10 cellular contexts compared by ENCODE assay signal in genomic region chr1:204418174-204419063, GRCh38. TPM values are rescaled to one million over a fixed set of nuclear protein-coding genes. Genes with fewer than 3 reads are reported as not detected.
A peak's percentile ranks its signal among the peaks of the same experiment; 100 is the strongest.
DNase-seq lines count a peak whose midpoint lies in the region; ATAC-seq and TF ChIP-seq lines count a peak whose summit lies in the region.
"Had no signal": no experiment of that assay in that cellular context is flagged by ENCODE, and none has a peak within 500 bp of the region (broad histone marks: within the 10 kb centered on the region; RNA-seq: fewer than 3 reads in every experiment).

No MANE protein-coding gene starts in this region.

- POLR2A ChIA-PET in CD8-positive, alpha-beta memory T cell (lab: Charles Lee) = interaction anchor here (0.7 kb wide), 1 partner anchor 36 kb away, joined by 3 read pairs; no protein-coding TSS in a partner anchor

- CTCF ChIA-PET in CD8-positive, alpha-beta memory T cell (lab: Charles Lee) = interaction anchor here (1.0 to 2.2 kb wide), 4 partner anchors 12 to 41 kb away, joined by 4 to 9 read pairs (median 6); no protein-coding TSS in a partner anchor

- no peak for DNase-seq in CD8-positive, alpha-beta memory T cell
- DNase-seq in breast epithelium (ENCODE audit: low spot score in 2 of 2) (peak in 1 of 2 donors; percentile 15), natural killer cell (peak; percentile 28), inferior parietal cortex (ENCODE audit: extremely low spot score) (no peak), SKM-1 treated with dmso at 0.1 percent for 144 hours (lab: John Stamatoyannopoulos, UW; ENCODE audit: unreplicated experiment) (no peak), HAP-1 (ENCODE audit: low spot score in 2 of 2) (no peak)
- DNase-seq in stimulated activated CD4-positive, alpha-beta T cell treated with anti-CD3 and anti-CD28 coated beads, Interleukin-2, amount 100 ng/mL, for 24 hours = no peak
- DNase-seq: NCI-H526 treated with DMSO at 0.1 percent for 48 hours; stimulated activated CD4-positive, alpha-beta T cell treated with anti-CD3 and anti-CD28 coated beads, Interleukin-4, amount 100 ng/mL, for 1 hour had no signal

- no peaks in the 10 kb centered on the region for H3K27me3 Mint-ChIP-seq in CD8-positive, alpha-beta memory T cell
- no peaks in the 10 kb centered on the region for H3K27me3 Mint-ChIP-seq in natural killer cell (ENCODE audit: low read depth in 2 of 2)

- no peaks in the 10 kb centered on the region for H3K9me3 ChIP-seq in CD8-positive, alpha-beta memory T cell (ENCODE audit: low read length)
- H3K9me3 ChIP-seq in breast epithelium (no peaks in the 10 kb centered on the region), HAP-1 (no peaks in the 10 kb centered on the region)

- no peak for TF ChIP-seq POLR2A in breast epithelium (IDR thresholded peaks at IDR 0.05)

- no peaks in the 10 kb centered on the region for H3K9me3 Mint-ChIP-seq in CD8-positive, alpha-beta memory T cell
- H3K9me3 Mint-ChIP-seq in natural killer cell = no peaks in the 10 kb centered on the region

- peaks cover 9 to 31% (median 18%) of the 10 kb centered on the region in 3 donors for H3K4me1 Mint-ChIP-seq in CD8-positive, alpha-beta memory T cell
- H3K4me1 Mint-ChIP-seq in natural killer cell = peaks cover 33 to 43% of the 10 kb centered on the region in 2 donors

- in situ Hi-C loops in HAP-1 (cut with MboI; ENCODE audit: low sequenced_read_pairs) = no loop called here

- TF ChIP-seq CTCF in breast epithelium (IDR thresholded peaks at IDR 0.05) (no peak), natural killer cell (IDR thresholded peaks at IDR 0.05) (no peak)

- H3K4me3 Mint-ChIP-seq in CD8-positive, alpha-beta memory T cell = peak overlapping the region in 1 of 7 donors; percentile 60
- H3K4me3 Mint-ChIP-seq in natural killer cell = peak overlapping the region; percentile 74

- H3K4me1 ChIP-seq in CD8-positive, alpha-beta memory T cell (ENCODE audit: insufficient read depth, low read length) = no peaks in the 10 kb centered on the region
- H3K4me1 ChIP-seq in breast epithelium = peaks cover 0 to 5% of the 10 kb centered on the region in 2 donors
- H3K4me1 ChIP-seq in HAP-1 = peaks cover 4% of the 10 kb centered on the region; the same call in 1 of the 2 replicates

- peak overlapping the region in 3 of 8 donors; percentile 26 to 90 (median 33) for H3K27ac Mint-ChIP-seq in CD8-positive, alpha-beta memory T cell
- H3K27ac Mint-ChIP-seq in natural killer cell = peak overlapping the region; percentile 88 to 93

- peak overlapping the region; percentile 14 for H3K27ac ChIP-seq in CD8-positive, alpha-beta memory T cell (ENCODE audit: low read depth, low read length)
- peak overlapping the region; percentile 87 to 94 for H3K27ac ChIP-seq in breast epithelium

- H3K27me3 ChIP-seq in CD8-positive, alpha-beta memory T cell (ENCODE audit: insufficient read depth, low read length, poor library complexity, severe bottlenecking) = no peaks in the 10 kb centered on the region
- H3K27me3 ChIP-seq in breast epithelium = no peaks in the 10 kb centered on the region
- H3K27me3 ChIP-seq in HAP-1 (ENCODE audit: low read depth) = no peaks in the 10 kb centered on the region

- H3K36me3 Mint-ChIP-seq in CD8-positive, alpha-beta memory T cell = peaks cover 2 to 12% (median 3%) of the 10 kb centered on the region in 3 donors
- H3K36me3 Mint-ChIP-seq in natural killer cell = no peaks in the 10 kb centered on the region

- peak; percentile 67 for ATAC-seq in HG03175 (IDR thresholded peaks at IDR 0.05; ENCODE audit: unreplicated experiment)
- ATAC-seq in natural killer cell = peak; percentile 49 to 69 (median 59)

- no peak overlapping the region for H3K4me3 ChIP-seq in CD8-positive, alpha-beta memory T cell (ENCODE audit: low read length)
- no peak overlapping the region for H3K4me3 ChIP-seq in breast epithelium
- H3K4me3 ChIP-seq in HAP-1 = no peak overlapping the region

- intact Hi-C loops in breast epithelium (cut with DNase I; ENCODE audit: low total_unique reads) = loop anchor here (10.0 kb wide), 1 partner anchor 506 kb away; no protein-coding TSS in a partner anchor
- intact Hi-C loops in natural killer cell (cut with micrococcal nuclease) = no loop called here

- no peaks in the 10 kb centered on the region for H3K36me3 ChIP-seq in CD8-positive, alpha-beta memory T cell (ENCODE audit: insufficient read depth, low read length)
- no peaks in the 10 kb centered on the region for H3K36me3 ChIP-seq in breast epithelium
- peaks cover 4% of the 10 kb centered on the region; the same call in 1 of the 2 replicates for H3K36me3 ChIP-seq in HAP-1 (replicated peaks)

RNA-seq across cellular contexts. Expression of gene PPP1R15B, which starts 6.8 kb away (rescaled TPM):
- total RNA-seq in CD8-positive, alpha-beta memory T cell = 10 to 100 TPM; 80.4 to 82.7 TPM
- polyA plus RNA-seq in CD8-positive, alpha-beta memory T cell = 22.3 TPM
- total RNA-seq in breast epithelium (10 to 100 TPM; 47.5 to 91.6 (median 53.3) TPM), natural killer cell (100 to 1,000 TPM; 174 to 236 (median 222) TPM)

RNA-seq across cellular contexts. Expression of gene PLEKHA6, which starts 58.7 kb away (rescaled TPM):
- under 1 TPM; 0.09 to 0.13 TPM for total RNA-seq in CD8-positive, alpha-beta memory T cell
- not detected for polyA plus RNA-seq in CD8-positive, alpha-beta memory T cell
- total RNA-seq in breast epithelium (10 to 100 TPM in 2 of 3 donors, 1 to 10 TPM in 1; 1.4 to 34.0 (median 17.7) TPM), natural killer cell (under 1 TPM; 0.10 to 0.43 (median 0.16) TPM)
